In the genomic region with DNA sequence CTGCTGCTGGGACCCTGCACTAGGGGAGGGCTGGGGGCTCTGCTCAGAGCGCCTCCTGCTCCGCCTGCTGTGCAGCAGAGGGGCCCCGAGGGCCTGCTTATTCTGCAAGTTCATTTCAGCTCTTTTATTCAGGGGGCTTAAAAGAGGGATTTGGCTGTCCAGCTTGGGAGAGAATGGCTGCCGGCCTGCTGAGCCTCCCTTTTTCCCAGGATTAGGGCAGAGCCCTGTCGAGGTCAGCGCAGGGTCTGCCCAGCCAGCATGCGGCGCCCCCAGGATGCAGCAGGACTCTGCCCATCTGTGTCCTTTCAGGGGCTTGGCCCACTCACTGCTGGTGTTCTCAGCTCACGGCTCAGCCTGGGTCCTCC, we compare ENCODE assay signal across 1 cellular context.
TF ChIP-seq lines count a peak whose summit lies in the region.

No MANE protein-coding gene starts in this region.

TF ChIP-seq in HCT116, 20 proteins besides CTCF, POLR2A, EP300 and RAD21:
- TF ChIP-seq, protein P1, sequence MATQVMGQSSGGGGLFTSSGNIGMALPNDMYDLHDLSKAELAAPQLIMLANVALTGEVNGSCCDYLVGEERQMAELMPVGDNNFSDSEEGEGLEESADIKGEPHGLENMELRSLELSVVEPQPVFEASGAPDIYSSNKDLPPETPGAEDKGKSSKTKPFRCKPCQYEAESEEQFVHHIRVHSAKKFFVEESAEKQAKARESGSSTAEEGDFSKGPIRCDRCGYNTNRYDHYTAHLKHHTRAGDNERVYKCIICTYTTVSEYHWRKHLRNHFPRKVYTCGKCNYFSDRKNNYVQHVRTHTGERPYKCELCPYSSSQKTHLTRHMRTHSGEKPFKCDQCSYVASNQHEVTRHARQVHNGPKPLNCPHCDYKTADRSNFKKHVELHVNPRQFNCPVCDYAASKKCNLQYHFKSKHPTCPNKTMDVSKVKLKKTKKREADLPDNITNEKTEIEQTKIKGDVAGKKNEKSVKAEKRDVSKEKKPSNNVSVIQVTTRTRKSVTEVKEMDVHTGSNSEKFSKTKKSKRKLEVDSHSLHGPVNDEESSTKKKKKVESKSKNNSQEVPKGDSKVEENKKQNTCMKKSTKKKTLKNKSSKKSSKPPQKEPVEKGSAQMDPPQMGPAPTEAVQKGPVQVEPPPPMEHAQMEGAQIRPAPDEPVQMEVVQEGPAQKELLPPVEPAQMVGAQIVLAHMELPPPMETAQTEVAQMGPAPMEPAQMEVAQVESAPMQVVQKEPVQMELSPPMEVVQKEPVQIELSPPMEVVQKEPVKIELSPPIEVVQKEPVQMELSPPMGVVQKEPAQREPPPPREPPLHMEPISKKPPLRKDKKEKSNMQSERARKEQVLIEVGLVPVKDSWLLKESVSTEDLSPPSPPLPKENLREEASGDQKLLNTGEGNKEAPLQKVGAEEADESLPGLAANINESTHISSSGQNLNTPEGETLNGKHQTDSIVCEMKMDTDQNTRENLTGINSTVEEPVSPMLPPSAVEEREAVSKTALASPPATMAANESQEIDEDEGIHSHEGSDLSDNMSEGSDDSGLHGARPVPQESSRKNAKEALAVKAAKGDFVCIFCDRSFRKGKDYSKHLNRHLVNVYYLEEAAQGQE (IDR thresholded peaks at IDR 0.05; ENCODE audit: low read depth), result no peak
- TF ChIP-seq ELF1 (IDR thresholded peaks at IDR 0.05; ENCODE audit: borderline replicate concordance, low read depth) (no peak), POLR2AphosphoS5 (IDR thresholded peaks at IDR 0.05; ENCODE audit: low read depth, low read length) (no peak), ZFX (IDR thresholded peaks at IDR 0.05) (no peak), EZH2 (IDR thresholded peaks at IDR 0.05) (no peak), CBX3 (IDR thresholded peaks at IDR 0.05; ENCODE audit: low read depth) (no peak), TCF7L2 (IDR thresholded peaks at IDR 0.05; ENCODE audit: borderline replicate concordance, extremely low read depth, insufficient read depth, insufficient read length) (no peak), MAX (IDR thresholded peaks at IDR 0.05) (no peak), SP1 (IDR thresholded peaks at IDR 0.05; ENCODE audit: low read depth) (no peak), EGR1 (IDR thresholded peaks at IDR 0.05; ENCODE audit: low read depth) (no peak), EZH2phosphoT487 (IDR thresholded peaks at IDR 0.05; ENCODE audit: borderline replicate concordance) (no peak), ATF3 (IDR thresholded peaks at IDR 0.05) (no peak), SIN3A (IDR thresholded peaks at IDR 0.05; ENCODE audit: low read depth) (no peak), CEBPB (IDR thresholded peaks at IDR 0.05; ENCODE audit: low read depth) (no peak)
